Comparison of ENCODE assay signal across 8 cellular contexts in genomic region chr13:32538621-32539246, GRCh38. TPM values are rescaled to one million over a fixed set of nuclear protein-coding genes. Genes with fewer than 3 reads are reported as not detected.
DNase-seq lines count a peak whose midpoint lies in the region; ATAC-seq, FAIRE-seq and TF ChIP-seq lines count a peak whose summit lies in the region.

Gene N4BP2L2, minus strand, starts transcription at chr13:32538795. Its CDS starts 1,768 bp downstream, at chr13:32537027.

- DNase-seq in D721Med (ENCODE audit: insufficient read length, low spot score) (peak; percentile 37), HuH-7 (ENCODE audit: low spot score) (peak; percentile 56)
- peak; percentile 88 for DNase-seq in activated CD8-positive, alpha-beta memory T cell treated with anti-CD3 and anti-CD28 coated beads, Interleukin-2, amount 50 U/mL, for 4 hours
- DNase-seq in stimulated activated CD8-positive, alpha-beta memory T cell treated with anti-CD3 and anti-CD28 coated beads, Interleukin-15, amount 100 ng/mL, for 4 hours (ENCODE audit: low read depth in 2 of 2) = peak; percentile 79 to 85

- H3K27me3 ChIP-seq in OCI-LY1 (ENCODE audit: insufficient read depth, low read length) = no peaks in the 10 kb centered on the region

- H3K9me2 ChIP-seq in OCI-LY1 (ENCODE audit: low read depth, low read length) = no peaks in the 10 kb centered on the region

- peak within 1 kb of the TSS; percentile 73 for H3K4me2 ChIP-seq in OCI-LY1 (ENCODE audit: low read length)

- H3K9me3 ChIP-seq in OCI-LY1 (ENCODE audit: low read length) = no peaks in the 10 kb centered on the region
- peaks cover 6% of the 10 kb centered on the region for H3K9me3 ChIP-seq in mesodermal cell (ENCODE audit: control insufficient read depth, low read length)

- peak; percentile 40 for TF ChIP-seq CTCF in D721Med (IDR thresholded peaks at IDR 0.05; ENCODE audit: insufficient read depth, missing control alignments)
- TF ChIP-seq CTCF in OCI-LY1 (IDR thresholded peaks at IDR 0.05; ENCODE audit: low read length) = peak; percentile 27; the same call in 1 of the 2 replicates

- H3F3A ChIP-seq in OCI-LY1 (ENCODE audit: insufficient read depth, low read length) = no peaks in the 10 kb centered on the region

- H3K4me3 ChIP-seq in OCI-LY1 (ENCODE audit: low read depth, low read length, poor library complexity, severe bottlenecking) (peak within 1 kb of the TSS; percentile 77), mesodermal cell (ENCODE audit: extremely low read depth, insufficient read depth, low read length, poor library complexity, severe bottlenecking) (peak within 1 kb of the TSS; percentile 91)

- WGBS in mesodermal cell (ENCODE audit: insufficient coverage in 2 of 2), 2 experiments = 2 to 4% methylated on average over 27 to 32 of the region's 32 CpGs

- H3K9ac ChIP-seq in OCI-LY1 (ENCODE audit: low read length) = peak within 1 kb of the TSS; percentile 77

- H4K20me1 ChIP-seq in OCI-LY1 (ENCODE audit: insufficient read depth, low read length) = no peaks in the 10 kb centered on the region

- peak within 1 kb of the TSS; percentile 51 for H2AFZ ChIP-seq in OCI-LY1 (ENCODE audit: low read length)

- H3K4me1 ChIP-seq in OCI-LY1 (ENCODE audit: insufficient read depth, low read length, severe bottlenecking) = peaks cover 34% of the 10 kb centered on the region
- no peaks in the 10 kb centered on the region for H3K4me1 ChIP-seq in mesodermal cell (ENCODE audit: control insufficient read depth, insufficient read depth, low read length, poor library complexity, severe bottlenecking)

- H3K27ac ChIP-seq in OCI-LY1 (ENCODE audit: low read depth, low read length, poor library complexity, severe bottlenecking) = peak within 1 kb of the TSS; percentile 62
- peak within 1 kb of the TSS; percentile 94 for H3K27ac ChIP-seq in mesodermal cell (ENCODE audit: low read depth, low read length, severe bottlenecking)

- peaks cover 35% of the 10 kb centered on the region for H3K79me2 ChIP-seq in OCI-LY1 (ENCODE audit: insufficient read depth, low read length)

- H3K36me3 ChIP-seq in OCI-LY1 (ENCODE audit: insufficient read depth, low read length) (peaks cover 29% of the 10 kb centered on the region), mesodermal cell (ENCODE audit: control insufficient read depth, insufficient read depth, low read length) (peaks cover 28% of the 10 kb centered on the region)

- ATAC-seq in GM21515 (IDR thresholded peaks at IDR 0.05; ENCODE audit: unreplicated experiment) = peak; percentile 95

- FAIRE-seq in D721Med (lab: Jason Lieb, UNC) = peak; percentile 92
- FAIRE-seq in endometrium (lab: Jason Lieb, UNC) = peak; percentile 99

RNA-seq across cellular contexts. Expression of gene N4BP2L2, which starts in this region (rescaled TPM):
- polyA plus RNA-seq in mesodermal cell (2013, experiment 1 of 2) = 73.2 TPM
- polyA plus RNA-seq in mesodermal cell (2013, experiment 2 of 2) = 74.4 TPM

Comparison
In these comparisons a context has a peak if more than half of its experiments do, and no peak if none do; other contexts are left out.
1. Peak in every context shown above with its lines: DNase-seq, ATAC-seq, H3K4me3 ChIP-seq and H3K27ac ChIP-seq.
2. DNase-seq: peak in every context shown above with its lines; median percentile 88 in activated CD8-positive, alpha-beta memory T cell treated with anti-CD3 and anti-CD28 coated beads, Interleukin-2, amount 50 U/mL, for 4 hours; 82 in stimulated activated CD8-positive, alpha-beta memory T cell treated with anti-CD3 and anti-CD28 coated beads, Interleukin-15, amount 100 ng/mL, for 4 hours; 56 in HuH-7; 37 in D721Med.